17 cellular contexts compared by ENCODE assay signal in the genomic region with DNA sequence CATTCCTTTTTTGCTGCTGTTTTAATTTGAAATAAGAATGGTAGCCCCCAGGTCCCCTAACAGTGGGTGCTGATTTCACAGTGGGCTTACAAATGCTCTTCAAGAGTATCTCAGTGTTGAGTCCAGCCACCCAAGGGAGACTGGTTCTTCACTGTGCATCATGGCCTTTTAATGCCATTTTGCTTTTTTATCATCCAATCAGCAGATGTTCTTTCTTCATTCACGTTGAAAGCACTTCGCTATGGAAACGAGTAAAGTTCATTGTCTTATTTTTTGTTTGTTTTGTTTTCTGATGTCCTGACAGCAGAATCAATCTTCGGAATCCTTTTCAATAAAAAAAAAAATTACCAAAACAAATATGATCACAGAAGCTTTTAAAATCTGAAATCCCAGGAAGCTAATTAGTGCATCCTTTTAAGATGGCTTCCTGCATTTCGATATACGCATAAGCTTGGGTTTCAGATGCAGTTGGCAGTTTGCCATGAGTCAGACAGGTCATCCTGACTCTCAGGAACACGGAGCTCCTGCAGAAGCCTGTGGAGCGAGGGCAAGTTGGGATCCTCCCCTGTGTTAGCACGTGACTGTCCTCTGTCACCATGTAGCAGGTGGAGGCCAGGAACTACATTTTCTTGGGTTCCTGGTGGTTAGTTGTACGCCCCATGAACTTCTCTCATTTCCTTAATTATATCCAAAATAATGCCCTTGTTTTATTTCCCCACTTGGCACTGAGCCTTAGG.
DNase-seq lines count a peak whose midpoint lies in the region; TF ChIP-seq lines count a peak whose summit lies in the region.
"Had no signal": no experiment of that assay in that cellular context is flagged by ENCODE, and none has a peak within 500 bp of the region (broad histone marks: within the 10 kb centered on the region; RNA-seq: fewer than 3 reads in every experiment).

No MANE protein-coding gene starts in this region.

- in situ Hi-C loops in brain microvascular endothelial cell (cut with HindIII; ENCODE audit: low pct_ligation_motif_present, low sequenced_read_pairs) = no loop called here

- TF ChIP-seq CTCF in hepatocyte (IDR thresholded peaks at IDR 0.05; ENCODE audit: poor library complexity) = no peak
- no peak for TF ChIP-seq CTCF in brain microvascular endothelial cell (IDR thresholded peaks at IDR 0.05; ENCODE audit: low read depth, low read length, missing control alignments)
- TF ChIP-seq CTCF in RWPE1 (conservative IDR thresholded peaks at IDR 0.05; ENCODE audit: low read depth) = no peak

- no peak overlapping the region for H2AFZ ChIP-seq in hepatocyte

- CTCF ChIA-PET in RWPE1 (lab: Yijun Ruan, JAX) = no interaction called here

- H3K27me3 ChIP-seq in hepatocyte = no peaks in the 10 kb centered on the region
- H3K27me3 ChIP-seq in brain microvascular endothelial cell (replicated peaks) = no peaks in the 10 kb centered on the region

- DNase-seq in DMS53 (lab: John Stamatoyannopoulos, UW) = peak; percentile 63
- DNase-seq in DMS53 treated with DMSO at 0.1 percent for 48 hours (lab: John Stamatoyannopoulos, UW; ENCODE audit: unreplicated experiment) = no peak
- peak; percentile 77 for DNase-seq in NCI-H146 treated with DMSO at 0.1 percent for 48 hours (lab: John Stamatoyannopoulos, UW; ENCODE audit: unreplicated experiment)
- DNase-seq in NCI-H69 (lab: John Stamatoyannopoulos, UW) = peak; percentile 94
- DNase-seq in hepatocyte (ENCODE audit: low spot score) = no peak
- DNase-seq in NOMO-1 (lab: John Stamatoyannopoulos, UW; ENCODE audit: unreplicated experiment in 2 of 2) = no peak
- no peak for DNase-seq in brain microvascular endothelial cell
- no peak for DNase-seq in RWPE1 (ENCODE audit: low spot score)
- DNase-seq: activated CD4-positive, alpha-beta T cell treated with anti-CD3 and anti-CD28 coated beads, Interleukin-2, amount 10 ng/mL, durations not matched to agents 7 days and 5 days; activated naive CD8-positive, alpha-beta T cell treated with anti-CD3 and anti-CD28 coated beads for 36 hours; activated T-cell treated with anti-CD3 and anti-CD28 coated beads, Interleukin-2, amount 50 U/mL, for 24 hours; C1 segment of cervical spinal cord; HCEC 1CT; natural killer cell; SIG-M5 had no signal

- no peak overlapping the region for H3K4me2 ChIP-seq in hepatocyte
- H3K4me2 ChIP-seq: KMS-11 had no signal

- H4K20me1 ChIP-seq in hepatocyte (ENCODE audit: insufficient read depth, poor library complexity, severe bottlenecking) = no peaks in the 10 kb centered on the region

- H3K9me3 ChIP-seq in hepatocyte (ENCODE audit: low read depth) = no peaks in the 10 kb centered on the region

- H3K36me3 ChIP-seq in hepatocyte (replicated peaks; ENCODE audit: insufficient read depth, low read depth) (no peaks in the 10 kb centered on the region), brain microvascular endothelial cell (replicated peaks) (no peaks in the 10 kb centered on the region)

- no peaks in the 10 kb centered on the region for H3K9me2 ChIP-seq in hepatocyte (replicated peaks; ENCODE audit: insufficient read depth)

- H3K27ac ChIP-seq in hepatocyte (peak overlapping the region; percentile 47), brain microvascular endothelial cell (no peak overlapping the region), RWPE1 (no peak overlapping the region)
- H3K27ac ChIP-seq: 22Rv1, KMS-11 had no signal

- H3K79me2 ChIP-seq in hepatocyte = no peaks in the 10 kb centered on the region

- peaks cover 6% of the 10 kb centered on the region for H3K4me1 ChIP-seq in hepatocyte (ENCODE audit: insufficient read depth)

- POLR2A ChIA-PET in RWPE1 (lab: Yijun Ruan, JAX; ENCODE audit: low non-redundant PET) = no interaction called here

- 68% methylated on average over 10 of the region's 10 CpGs for WGBS in hepatocyte (ENCODE audit: low lambda C conversion rate, missing lambda C conversion rate)

- no peak overlapping the region for H3K4me3 ChIP-seq in hepatocyte
- H3K4me3 ChIP-seq in brain microvascular endothelial cell (ENCODE audit: low read depth, low read length) = no peak overlapping the region

Comparison
In these comparisons a context has a peak if more than half of its experiments do, and no peak if none do; other contexts are left out.
1. DNase-seq: peak in DMS53 (single experiment), NCI-H146 treated with DMSO at 0.1 percent for 48 hours (single experiment) and NCI-H69 (single experiment); none in DMS53 treated with DMSO at 0.1 percent for 48 hours (single experiment), hepatocyte (single experiment), NOMO-1 (0 of 2), brain microvascular endothelial cell (single experiment) and RWPE1 (single experiment).